ENCODE assay signal across 9 cellular contexts in genomic region chr19:45670670-45671453, GRCh38. TPM values are rescaled to one million over a fixed set of nuclear protein-coding genes. Genes with fewer than 3 reads are reported as not detected.
DNase-seq lines count a peak whose midpoint lies in the region; ATAC-seq and TF ChIP-seq lines count a peak whose summit lies in the region.
"Had no signal": no experiment of that assay in that cellular context is flagged by ENCODE, and none has a peak within 500 bp of the region (broad histone marks: within the 10 kb centered on the region; RNA-seq: fewer than 3 reads in every experiment).

No MANE protein-coding gene starts in this region.

- TF ChIP-seq POLR2A in Peyer's patch (IDR thresholded peaks at IDR 0.05) = no peak
- TF ChIP-seq POLR2A in adrenal gland (IDR thresholded peaks at IDR 0.05) = no peak

- no peak overlapping the region for H3K27ac ChIP-seq in Peyer's patch
- no peak overlapping the region for H3K27ac ChIP-seq in adrenal gland
- no peak overlapping the region for H3K27ac ChIP-seq in left ventricle myocardium inferior (replicated peaks)

- DNase-seq in NOMO-1 (lab: John Stamatoyannopoulos, UW; ENCODE audit: unreplicated experiment in 2 of 2) (peak; percentile 8 to 19), NOMO-1 treated with dmso at 0.1 percent for 144 hours (lab: John Stamatoyannopoulos, UW; ENCODE audit: unreplicated experiment) (no peak), Peyer's patch (peak; percentile 67 to 92 (median 89)), adrenal gland (peak; percentile 66 to 90 (median 80)), left ventricle myocardium inferior (peak; percentile 45), progenitor cell of endocrine pancreas (ENCODE audit: low spot score, unreplicated experiment) (peak; percentile 59), NCI-H1105 treated with DMSO at 0.1 percent for 48 hours (lab: John Stamatoyannopoulos, UW) (no peak)
- DNase-seq: DND-41 had no signal

- no peak for TF ChIP-seq CTCF in Peyer's patch (IDR thresholded peaks at IDR 0.05)
- TF ChIP-seq CTCF in adrenal gland (IDR thresholded peaks at IDR 0.05) = no peak
- TF ChIP-seq CTCF in left ventricle myocardium inferior (IDR thresholded peaks at IDR 0.05; ENCODE audit: borderline replicate concordance) = no peak
- TF ChIP-seq CTCF in progenitor cell of endocrine pancreas (IDR thresholded peaks at IDR 0.05; ENCODE audit: unreplicated experiment) = no peak

- H3K4me1 ChIP-seq in Peyer's patch = peaks cover 0 to 34% (median 15%) of the 10 kb centered on the region in 4 donors
- peaks cover 15 to 18% of the 10 kb centered on the region in 2 donors for H3K4me1 ChIP-seq in adrenal gland (replicated peaks in 1 of 2)
- peaks cover 21% of the 10 kb centered on the region for H3K4me1 ChIP-seq in left ventricle myocardium inferior

- intact Hi-C loops in adrenal gland (cut with DNase I) = no loop called here
- intact Hi-C loops in left ventricle myocardium inferior (cut with micrococcal nuclease) = no loop called here

- H3K9me3 Mint-ChIP-seq in progenitor cell of endocrine pancreas (ENCODE audit: low read depth) = no peaks in the 10 kb centered on the region

- H3K4me3 Mint-ChIP-seq in progenitor cell of endocrine pancreas (ENCODE audit: low read depth) = peak overlapping the region; percentile 59

- peak; percentile 37 for ATAC-seq in HG03108 (IDR thresholded peaks at IDR 0.05; ENCODE audit: unreplicated experiment)

- H3K27me3 ChIP-seq in Peyer's patch = peaks cover 0 to 21% of the 10 kb centered on the region in 2 donors
- peaks cover 22% of the 10 kb centered on the region for H3K27me3 ChIP-seq in adrenal gland
- peaks cover 87% of the 10 kb centered on the region for H3K27me3 ChIP-seq in left ventricle myocardium inferior (ENCODE audit: low read depth)

- H3K36me3 ChIP-seq in Peyer's patch (no peaks in the 10 kb centered on the region), adrenal gland (replicated peaks in 1 of 2) (no peaks in the 10 kb centered on the region), left ventricle myocardium inferior (no peaks in the 10 kb centered on the region)

- H3K27me3 Mint-ChIP-seq in progenitor cell of endocrine pancreas = peaks cover 2% of the 10 kb centered on the region

- H3K9me3 ChIP-seq in Peyer's patch (no peaks in the 10 kb centered on the region), adrenal gland (replicated peaks in 1 of 3) (no peaks in the 10 kb centered on the region), left ventricle myocardium inferior (replicated peaks) (no peaks in the 10 kb centered on the region)

- no peak overlapping the region for H3K27ac Mint-ChIP-seq in progenitor cell of endocrine pancreas

- peaks cover 3% of the 10 kb centered on the region for H3K36me3 Mint-ChIP-seq in progenitor cell of endocrine pancreas (ENCODE audit: insufficient read depth)

- H3K4me1 Mint-ChIP-seq in progenitor cell of endocrine pancreas (ENCODE audit: low read depth) = peaks cover 17% of the 10 kb centered on the region

- peak overlapping the region in 2 of 4 donors; percentile 42 to 49 for H3K4me3 ChIP-seq in Peyer's patch
- peak overlapping the region in 1 of 4 donors; percentile 33 for H3K4me3 ChIP-seq in adrenal gland
- H3K4me3 ChIP-seq in left ventricle myocardium inferior = peak overlapping the region; percentile 11

- WGBS in adrenal gland, 4 donors = 9 to 22% (median 17%) methylated on average over 11 to 42 of the region's 42 CpGs

RNA-seq across cellular contexts. Expression of gene GIPR, which starts 2.8 kb away (rescaled TPM):
- total RNA-seq in Peyer's patch (1 to 10 TPM in 3 of 4 donors, not detected in 1; 4.6 to 6.0 (median 5.6) TPM), adrenal gland (under 1 TPM in 5 of 8 donors, not detected in 3; 0.28 to 0.94 (median 0.53) TPM), left ventricle myocardium inferior (4.7 TPM), progenitor cell of endocrine pancreas (26.4 and 27.2 TPM in 2 replicates)
- polyA plus RNA-seq in adrenal gland = 1 to 10 TPM in 1 of 3 donors, under 1 TPM in 1, not detected in 1; 0.80 to 1.8 TPM

RNA-seq across cellular contexts. Expression of gene SNRPD2, which starts 20.9 kb away (rescaled TPM):
- total RNA-seq in Peyer's patch = 10 to 100 TPM; 47.3 to 86.2 (median 67.3) TPM
- total RNA-seq in adrenal gland = 100 to 1,000 TPM; 179 to 382 (median 294) TPM
- polyA plus RNA-seq in adrenal gland = 100 to 1,000 TPM; 233 to 440 (median 329) TPM
- total RNA-seq in left ventricle myocardium inferior = 249 TPM
- 401 and 414 TPM in 2 replicates for total RNA-seq in progenitor cell of endocrine pancreas

RNA-seq across cellular contexts. Expression of gene QPCTL, which starts 21.6 kb away (rescaled TPM):
- total RNA-seq in Peyer's patch = 10 to 100 TPM in 1 of 4 donors, 1 to 10 TPM in 3; 6.1 to 11.6 (median 7.4) TPM
- total RNA-seq in adrenal gland = 10 to 100 TPM in 4 of 8 donors, 1 to 10 TPM in 4; 2.8 to 14.4 (median 10.7) TPM
- 10 to 100 TPM in 2 of 3 donors, 1 to 10 TPM in 1; 5.2 to 17.2 (median 14.1) TPM for polyA plus RNA-seq in adrenal gland
- 2.2 TPM for total RNA-seq in left ventricle myocardium inferior
- total RNA-seq in progenitor cell of endocrine pancreas = 9.0 and 10.8 TPM in 2 replicates

RNA-seq across cellular contexts. Expression of gene EML2, which starts 31.7 kb away (rescaled TPM):
- total RNA-seq in Peyer's patch (10 to 100 TPM; 17.5 to 60.2 (median 46.9) TPM), adrenal gland (100 to 1,000 TPM in 4 of 8 donors, 10 to 100 TPM in 4; 65.4 to 139 (median 97.4) TPM), left ventricle myocardium inferior (48.4 TPM), progenitor cell of endocrine pancreas (28.6 and 29.8 TPM in 2 replicates)
- polyA plus RNA-seq in adrenal gland = 10 to 100 TPM; 22.8 to 88.9 (median 78.9) TPM

RNA-seq across cellular contexts. Expression of gene FBXO46, which starts 59.8 kb away (rescaled TPM):
- total RNA-seq in Peyer's patch (10 to 100 TPM in 3 of 4 donors, 1 to 10 TPM in 1; 8.3 to 25.2 (median 19.7) TPM), adrenal gland (10 to 100 TPM in 7 of 8 donors, 1 to 10 TPM in 1; 5.7 to 25.6 (median 12.0) TPM), left ventricle myocardium inferior (9.4 TPM), progenitor cell of endocrine pancreas (41.6 and 44.7 TPM in 2 replicates)
- 10 to 100 TPM in 1 of 3 donors, 1 to 10 TPM in 2; 3.2 to 19.5 (median 9.1) TPM for polyA plus RNA-seq in adrenal gland

Comparison
In these comparisons a context has a peak if more than half of its experiments do, and no peak if none do; other contexts are left out.
1. DNase-seq: peak in NOMO-1 (2 of 2), Peyer's patch (3 of 3), adrenal gland (7 of 7), left ventricle myocardium inferior (single experiment) and progenitor cell of endocrine pancreas (single experiment); none in NOMO-1 treated with dmso at 0.1 percent for 144 hours (single experiment) and NCI-H1105 treated with DMSO at 0.1 percent for 48 hours (single experiment).